Comparison of ENCODE assay signal across 8 cellular contexts in genomic region chr7:27172823-27173411, GRCh38. TPM values are rescaled to one million over a fixed set of nuclear protein-coding genes. Genes with fewer than 3 reads are reported as not detected.
DNase-seq lines count a peak whose midpoint lies in the region; ATAC-seq and TF ChIP-seq lines count a peak whose summit lies in the region.

No MANE protein-coding gene starts in this region.

- H3K9me3 ChIP-seq in lower lobe of right lung (no peaks in the 10 kb centered on the region), upper lobe of right lung (no peaks in the 10 kb centered on the region)

- H3K4me1 Mint-ChIP-seq in activated naive CD8-positive, alpha-beta T cell treated with anti-CD3 and anti-CD28 coated beads, Interleukin-2, amount 10 ng/mL, durations not matched to agents 7 days and 5 days: peaks cover 9% of the 10 kb centered on the region

- no peak overlapping the region for H3K27ac Mint-ChIP-seq in activated naive CD8-positive, alpha-beta T cell treated with anti-CD3 and anti-CD28 coated beads, Interleukin-2, amount 10 ng/mL, durations not matched to agents 7 days and 5 days

- ATAC-seq in activated naive CD8-positive, alpha-beta T cell treated with anti-CD3 and anti-CD28 coated beads, Interleukin-2, amount 10 ng/mL, durations not matched to agents 7 days and 5 days (ENCODE audit: low read depth): no peak
- ATAC-seq in lower lobe of right lung: peak; percentile 25 to 42
- ATAC-seq in upper lobe of right lung: peak; percentile 13
- no peak for ATAC-seq in GM21515 (IDR thresholded peaks at IDR 0.05; ENCODE audit: unreplicated experiment)
- ATAC-seq in HG03196 (IDR thresholded peaks at IDR 0.05; ENCODE audit: unreplicated experiment): no peak

- no peaks in the 10 kb centered on the region for H3K9me3 Mint-ChIP-seq in activated naive CD8-positive, alpha-beta T cell treated with anti-CD3 and anti-CD28 coated beads, Interleukin-2, amount 10 ng/mL, durations not matched to agents 7 days and 5 days

- H3K4me3 ChIP-seq in lower lobe of right lung: peak overlapping the region; percentile 56
- H3K4me3 ChIP-seq in upper lobe of right lung: peak overlapping the region; percentile 45

- TF ChIP-seq EP300 in Ishikawa (IDR thresholded peaks at IDR 0.05; ENCODE audit: borderline replicate concordance): no peak

- peaks cover 100% of the 10 kb centered on the region for H3K27me3 ChIP-seq in lower lobe of right lung (ENCODE audit: low read depth)
- peaks cover 100% of the 10 kb centered on the region for H3K27me3 ChIP-seq in upper lobe of right lung

- H3K27me3 Mint-ChIP-seq in activated naive CD8-positive, alpha-beta T cell treated with anti-CD3 and anti-CD28 coated beads, Interleukin-2, amount 10 ng/mL, durations not matched to agents 7 days and 5 days: peaks cover 66% of the 10 kb centered on the region

- intact Hi-C loops in lower lobe of right lung (cut with DNase I) (no loop called here), upper lobe of right lung (cut with DNase I) (no loop called here)

- H3K36me3 ChIP-seq in lower lobe of right lung: no peaks in the 10 kb centered on the region
- H3K36me3 ChIP-seq in upper lobe of right lung: no peaks in the 10 kb centered on the region

- no peak overlapping the region for H3K27ac ChIP-seq in lower lobe of right lung
- H3K27ac ChIP-seq in upper lobe of right lung: peak overlapping the region; percentile 51

- POLR2A ChIA-PET in activated naive CD8-positive, alpha-beta T cell treated with anti-CD3 and anti-CD28 coated beads, Interleukin-2, amount 10 ng/mL, durations not matched to agents 7 days and 5 days (lab: Charles Lee): interaction anchor here (0.9 kb wide), 1 partner anchor 14 kb away, joined by 3 read pairs; no protein-coding TSS in a partner anchor

- H3K4me3 Mint-ChIP-seq in activated naive CD8-positive, alpha-beta T cell treated with anti-CD3 and anti-CD28 coated beads, Interleukin-2, amount 10 ng/mL, durations not matched to agents 7 days and 5 days: peak overlapping the region; percentile 19

- TF ChIP-seq RAD21 in Ishikawa (IDR thresholded peaks at IDR 0.05; ENCODE audit: low read depth): no peak

- H3K4me1 ChIP-seq in lower lobe of right lung (peaks cover 40% of the 10 kb centered on the region), upper lobe of right lung (peaks cover 27% of the 10 kb centered on the region)

- DNase-seq in COLO668 (lab: John Stamatoyannopoulos, UW; ENCODE audit: unreplicated experiment): peak; percentile 92
- no peak for DNase-seq in activated naive CD8-positive, alpha-beta T cell treated with anti-CD3 and anti-CD28 coated beads, Interleukin-2, amount 10 ng/mL, durations not matched to agents 7 days and 5 days
- DNase-seq in lower lobe of right lung: peak; percentile 40
- DNase-seq in upper lobe of right lung: peak; percentile 64
- no peak for DNase-seq in cerebellum (ENCODE audit: low spot score)

- H3K36me3 Mint-ChIP-seq in activated naive CD8-positive, alpha-beta T cell treated with anti-CD3 and anti-CD28 coated beads, Interleukin-2, amount 10 ng/mL, durations not matched to agents 7 days and 5 days: peaks cover 3% of the 10 kb centered on the region

- TF ChIP-seq CTCF in lower lobe of right lung (IDR thresholded peaks at IDR 0.05) (no peak), upper lobe of right lung (IDR thresholded peaks at IDR 0.05) (no peak)

TF ChIP-seq in Ishikawa, 13 proteins besides CTCF, POLR2A, EP300 and RAD21:
- no peak for TF ChIP-seq TCF12 (IDR thresholded peaks at IDR 0.05; ENCODE audit: low read depth)
- TF ChIP-seq, protein P1, sequence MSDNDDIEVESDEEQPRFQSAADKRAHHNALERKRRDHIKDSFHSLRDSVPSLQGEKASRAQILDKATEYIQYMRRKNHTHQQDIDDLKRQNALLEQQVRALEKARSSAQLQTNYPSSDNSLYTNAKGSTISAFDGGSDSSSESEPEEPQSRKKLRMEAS (IDR thresholded peaks at IDR 0.05): 0 out of 2 replicates have a peak, but pooled peaks have one; percentile 4
- peak; percentile 26; the same call in 1 of the 2 replicates for TF ChIP-seq EGR1 (IDR thresholded peaks at IDR 0.05)

RNA-seq across cellular contexts. Expression of gene HOXA10, which starts 1.2 kb away (rescaled TPM):
- not detected for total RNA-seq in activated naive CD8-positive, alpha-beta T cell treated with anti-CD3 and anti-CD28 coated beads, Interleukin-2, amount 10 ng/mL, durations not matched to agents 7 days and 5 days
- total RNA-seq in lower lobe of right lung: 0.38 TPM
- total RNA-seq in upper lobe of right lung: 0.38 TPM
- not detected for total RNA-seq in cerebellum

RNA-seq across cellular contexts. Expression of gene HOXA9, which starts 7.6 kb away (rescaled TPM):
- total RNA-seq in activated naive CD8-positive, alpha-beta T cell treated with anti-CD3 and anti-CD28 coated beads, Interleukin-2, amount 10 ng/mL, durations not matched to agents 7 days and 5 days: not detected
- total RNA-seq in lower lobe of right lung: 1.7 TPM
- total RNA-seq in upper lobe of right lung: 1.2 TPM
- not detected for total RNA-seq in cerebellum

RNA-seq across cellular contexts. Expression of gene HOXA11, which starts 12.1 kb away (rescaled TPM):
- total RNA-seq in activated naive CD8-positive, alpha-beta T cell treated with anti-CD3 and anti-CD28 coated beads, Interleukin-2, amount 10 ng/mL, durations not matched to agents 7 days and 5 days: not detected
- total RNA-seq in lower lobe of right lung: not detected
- total RNA-seq in upper lobe of right lung: not detected
- not detected for total RNA-seq in cerebellum

RNA-seq across cellular contexts. Expression of gene HOXA7, which starts 16.4 kb away (rescaled TPM):
- not detected for total RNA-seq in activated naive CD8-positive, alpha-beta T cell treated with anti-CD3 and anti-CD28 coated beads, Interleukin-2, amount 10 ng/mL, durations not matched to agents 7 days and 5 days
- total RNA-seq in lower lobe of right lung (2.2 TPM), upper lobe of right lung (2.9 TPM), cerebellum (not detected)

RNA-seq across cellular contexts. Expression of gene HOXA3, which starts 20.5 kb away (rescaled TPM):
- total RNA-seq in activated naive CD8-positive, alpha-beta T cell treated with anti-CD3 and anti-CD28 coated beads, Interleukin-2, amount 10 ng/mL, durations not matched to agents 7 days and 5 days: not detected
- 4.6 TPM for total RNA-seq in lower lobe of right lung
- total RNA-seq in upper lobe of right lung: 8.7 TPM
- not detected for total RNA-seq in cerebellum

Comparison
In these comparisons a context has a peak if more than half of its experiments do, and no peak if none do; other contexts are left out.
1. DNase-seq: peak in COLO668 (single experiment), lower lobe of right lung (single experiment) and upper lobe of right lung (single experiment); none in activated naive CD8-positive, alpha-beta T cell treated with anti-CD3 and anti-CD28 coated beads, Interleukin-2, amount 10 ng/mL, durations not matched to agents 7 days and 5 days (single experiment) and cerebellum (single experiment).
2. ATAC-seq: peak in lower lobe of right lung (2 of 2) and upper lobe of right lung (single experiment); none in activated naive CD8-positive, alpha-beta T cell treated with anti-CD3 and anti-CD28 coated beads, Interleukin-2, amount 10 ng/mL, durations not matched to agents 7 days and 5 days (single experiment), GM21515 (single experiment) and HG03196 (single experiment).